Comparison of ENCODE assay signal across 18 cellular contexts in genomic region chr14:82905762-82906161, GRCh38.
"Had no signal": no experiment of that assay in that cellular context is flagged by ENCODE, and none has a peak within 500 bp of the region (broad histone marks: within the 10 kb centered on the region; RNA-seq: fewer than 3 reads in every experiment).

No MANE protein-coding gene starts in this region.

- H3K36me3 ChIP-seq: esophagus squamous epithelium, prostate gland, right atrium auricular region had no signal

- H3K9me3 ChIP-seq: esophagus squamous epithelium, prostate gland, right atrium auricular region had no signal

- H3K4me3 ChIP-seq: esophagus squamous epithelium, prostate gland, right atrium auricular region had no signal

- H3K4me1 Mint-ChIP-seq: activated CD4-positive, alpha-beta T cell treated with anti-CD3 and anti-CD28 coated beads for 36 hours; activated naive CD8-positive, alpha-beta T cell treated with anti-CD3 and anti-CD28 coated beads for 36 hours; activated T-helper 17 cell treated with anti-CD3 and anti-CD28 coated beads, Interleukin-2, amount 50 U/mL, for 72 hours; naive thymus-derived CD8-positive, alpha-beta T cell had no signal

- H3K4me1 ChIP-seq: esophagus squamous epithelium, prostate gland, right atrium auricular region had no signal

- H3K27ac ChIP-seq: esophagus squamous epithelium, prostate gland, right atrium auricular region had no signal

- H3K27me3 Mint-ChIP-seq: activated CD4-positive, alpha-beta T cell treated with anti-CD3 and anti-CD28 coated beads for 36 hours; activated naive CD8-positive, alpha-beta T cell treated with anti-CD3 and anti-CD28 coated beads for 36 hours; activated T-helper 17 cell treated with anti-CD3 and anti-CD28 coated beads, Interleukin-2, amount 50 U/mL, for 72 hours; effector memory CD8-positive, alpha-beta T cell; naive thymus-derived CD8-positive, alpha-beta T cell; stimulated activated naive CD8-positive, alpha-beta T cell treated with anti-CD3 and anti-CD28 coated beads, Interleukin-15, Interleukin-2, amounts not matched to agents 100 ng/mL and 50 ng/mL, for 24 hours had no signal

- H3K27me3 ChIP-seq: esophagus squamous epithelium, right atrium auricular region had no signal

- ATAC-seq: activated CD4-positive, alpha-beta T cell treated with anti-CD3 and anti-CD28 coated beads for 36 hours; activated T-helper 17 cell treated with anti-CD3 and anti-CD28 coated beads, Interleukin-2, amount 50 U/mL, for 72 hours; effector memory CD8-positive, alpha-beta T cell; naive thymus-derived CD8-positive, alpha-beta T cell had no signal

- H3K4me3 Mint-ChIP-seq: activated CD4-positive, alpha-beta T cell treated with anti-CD3 and anti-CD28 coated beads for 36 hours; activated naive CD8-positive, alpha-beta T cell treated with anti-CD3 and anti-CD28 coated beads for 36 hours; activated T-helper 17 cell treated with anti-CD3 and anti-CD28 coated beads, Interleukin-2, amount 50 U/mL, for 72 hours; effector memory CD8-positive, alpha-beta T cell; naive thymus-derived CD8-positive, alpha-beta T cell; stimulated activated naive CD8-positive, alpha-beta T cell treated with anti-CD3 and anti-CD28 coated beads, Interleukin-15, Interleukin-2, amounts not matched to agents 100 ng/mL and 50 ng/mL, for 24 hours; type B pancreatic cell had no signal

- H3K36me3 Mint-ChIP-seq: activated naive CD8-positive, alpha-beta T cell treated with anti-CD3 and anti-CD28 coated beads for 36 hours; naive thymus-derived CD8-positive, alpha-beta T cell; type B pancreatic cell had no signal

- H3K27ac Mint-ChIP-seq: activated CD4-positive, alpha-beta T cell treated with anti-CD3 and anti-CD28 coated beads for 36 hours; activated naive CD8-positive, alpha-beta T cell treated with anti-CD3 and anti-CD28 coated beads for 36 hours; activated T-helper 17 cell treated with anti-CD3 and anti-CD28 coated beads, Interleukin-2, amount 50 U/mL, for 72 hours; effector memory CD8-positive, alpha-beta T cell; naive thymus-derived CD8-positive, alpha-beta T cell; stimulated activated naive CD8-positive, alpha-beta T cell treated with anti-CD3 and anti-CD28 coated beads, Interleukin-15, Interleukin-2, amounts not matched to agents 100 ng/mL and 50 ng/mL, for 24 hours; type B pancreatic cell had no signal

- FAIRE-seq: TTC549 had no signal

- DNase-seq: activated CD4-positive, alpha-beta T cell treated with anti-CD3 and anti-CD28 coated beads for 36 hours; activated CD4-positive, alpha-beta T cell treated with anti-CD3 and anti-CD28 coated beads, Interleukin-2, amount 50 U/mL, for 48 hours; activated naive CD4-positive, alpha-beta T cell; activated naive CD8-positive, alpha-beta T cell treated with anti-CD3 and anti-CD28 coated beads for 36 hours; activated T-cell treated with anti-CD3 and anti-CD28 coated beads, Interleukin-2, amount 50 U/mL, for 1 hour; amniotic stem cell; dermis blood vessel endothelial cell; effector memory CD8-positive, alpha-beta T cell; esophagus squamous epithelium; naive thymus-derived CD8-positive, alpha-beta T cell; stimulated activated CD4-positive, alpha-beta T cell treated with anti-CD3 and anti-CD28 coated beads, Interleukin-12 subunit alpha, Interleukin-12 subunit beta, amount 100 ng/mL, for 4 hours; stimulated activated CD4-positive, alpha-beta T cell treated with anti-CD3 and anti-CD28 coated beads, Interleukin-1b, Interleukin-23, amount 100 ng/mL, for 48 hours had no signal
